19 cellular contexts compared by ENCODE assay signal in genomic region chr7:131536361-131536849, GRCh38.
"Had no signal": no experiment of that assay in that cellular context is flagged by ENCODE, and none has a peak within 500 bp of the region (broad histone marks: within the 10 kb centered on the region; RNA-seq: fewer than 3 reads in every experiment).

No MANE protein-coding gene starts in this region.

- FAIRE-seq: TTC549 had no signal

- DNase-seq: activated B cell treated with CpG ODN at 0.5 μM for 24 hours; activated CD4-positive, alpha-beta T cell treated with anti-CD3 and anti-CD28 coated beads, Interleukin-2, amount 10 ng/mL, durations not matched to agents 24 days and 14 days; activated CD8-positive, alpha-beta memory T cell treated with anti-CD3 and anti-CD28 coated beads, Interleukin-2, amount 50 U/mL, for 4 hours; activated CD8-positive, alpha-beta T cell treated with anti-CD3 and anti-CD28 coated beads, Interleukin-2, amount 10 ng/mL, durations not matched to agents 7 days and 5 days; activated T-cell treated with anti-CD3 and anti-CD28 coated beads, Interleukin-2, amount 50 U/mL, for 48 hours; amygdala; effector CD8-positive, alpha-beta T cell; foreskin keratinocyte; head of caudate nucleus; left colon; naive thymus-derived CD4-positive, alpha-beta T cell; retina; stimulated activated CD4-positive, alpha-beta T cell treated with anti-CD3 and anti-CD28 coated beads, Interleukin-4, amount 100 ng/mL, for 24 hours; stimulated activated naive CD4-positive, alpha-beta T cell treated with Interleukin-2 at 50 U/mL for 16 hours; T-helper 2 cell; transverse colon had no signal

- H3K4me3 ChIP-seq: skin epidermis, transverse colon had no signal

- H3K36me3 ChIP-seq: neutrophil, transverse colon had no signal

- H3K9me3 ChIP-seq: neutrophil, transverse colon had no signal

- H3K27ac ChIP-seq: foreskin keratinocyte, neutrophil, skin epidermis, transverse colon had no signal

- H3K27me3 ChIP-seq: foreskin keratinocyte, neutrophil, transverse colon had no signal

- ATAC-seq: activated CD8-positive, alpha-beta T cell treated with anti-CD3 and anti-CD28 coated beads, Interleukin-2, amount 10 ng/mL, durations not matched to agents 7 days and 5 days; foreskin keratinocyte; left colon; naive thymus-derived CD4-positive, alpha-beta T cell had no signal
